22 cellular contexts compared by ENCODE assay signal in the genomic region with DNA sequence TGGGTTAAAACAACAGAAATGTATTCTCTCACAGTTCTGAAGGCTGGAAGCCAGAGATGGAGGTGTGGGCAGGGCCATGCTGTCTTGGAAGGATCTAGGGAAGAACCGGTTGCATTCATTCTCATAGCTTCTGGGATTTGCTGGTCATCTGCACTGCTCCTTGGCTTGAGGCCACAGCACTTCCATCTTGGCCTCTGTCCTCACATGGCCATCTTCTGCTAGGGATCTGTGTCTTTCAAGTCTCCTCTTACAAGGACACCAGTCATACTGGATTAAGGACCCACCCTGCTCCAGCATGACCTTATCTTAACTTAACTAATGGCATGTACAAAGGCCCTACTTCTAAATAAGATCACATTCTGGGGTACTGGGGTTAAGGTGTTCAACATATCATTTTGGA.
"Had no signal": no experiment of that assay in that cellular context is flagged by ENCODE, and none has a peak within 500 bp of the region (broad histone marks: within the 10 kb centered on the region; RNA-seq: fewer than 3 reads in every experiment).

No MANE protein-coding gene starts in this region.

- H3K27me3 Mint-ChIP-seq: activated naive CD8-positive, alpha-beta T cell had no signal

- H3K4me3 Mint-ChIP-seq: activated naive CD8-positive, alpha-beta T cell; activated T-cell treated with anti-CD3 and anti-CD28 coated beads, Interleukin-2, amount 50 U/mL, for 4 hours; stimulated activated naive B cell treated with anti-CD40 and anti-IgM and Interleukin-4, amounts not matched to agents 10 μg/mL and 1 μg/mL and 100 μg/mL, for 72 hours; T-helper 1 cell treated with Interleukin-12 subunit alpha and Interleukin-12 subunit beta and Interleukin-4 antibody, amounts not matched to agents 30 μg/mL and 1 μg/mL, for 36 hours had no signal

- H3K27me3 ChIP-seq: adrenal gland, ascending aorta, neutrophil, pancreas, right lobe of liver, testis, upper lobe of right lung had no signal

- H3K9me3 Mint-ChIP-seq: activated T-cell treated with anti-CD3 and anti-CD28 coated beads, Interleukin-2, amount 50 U/mL, for 4 hours; activated T-helper 2 cell treated with anti-CD3 and anti-CD28 coated beads, Interferon-gamma antibody, Interleukin-2, Interleukin-4, amounts not matched to agents 10 μg/mL and 5 μg/mL and 100 μg/mL, durations not matched to agents 14 hours and 24 hours and 36 hours; stimulated activated naive B cell treated with anti-CD40 and anti-IgM and Interleukin-4, amounts not matched to agents 10 μg/mL and 1 μg/mL and 100 μg/mL, for 72 hours; T-helper 1 cell treated with Interleukin-12 subunit alpha and Interleukin-12 subunit beta and Interleukin-4 antibody, amounts not matched to agents 30 μg/mL and 1 μg/mL, for 36 hours had no signal

- DNase-seq: activated CD4-positive, alpha-beta T cell treated with anti-CD3 and anti-CD28 coated beads for 4 hours; activated CD4-positive, alpha-beta T cell treated with anti-CD3 and anti-CD28 coated beads, Interleukin-2, amount 50 U/mL, for 48 hours; activated CD4-positive, CD25-positive, alpha-beta regulatory T cell; activated CD8-positive, alpha-beta memory T cell treated with anti-CD3 and anti-CD28 coated beads, Interleukin-2, amount 50 U/mL, for 48 hours; activated naive CD4-positive, alpha-beta T cell; activated T-cell treated with anti-CD3 and anti-CD28 coated beads, Interleukin-2, amount 50 U/mL, for 4 hours; kidney glomerular epithelial cell; pancreas; right lobe of liver; stimulated activated CD4-positive, alpha-beta T cell treated with anti-CD3 and anti-CD28 coated beads, Interleukin-2, amount 100 ng/mL, for 48 hours; stimulated activated CD8-positive, alpha-beta memory T cell treated with anti-CD3 and anti-CD28 coated beads, Interleukin-4, amount 100 ng/mL, for 48 hours; stimulated activated naive B cell treated with anti-CD40 and anti-IgM and Interleukin-4, amounts not matched to agents 10 μg/mL and 1 μg/mL and 100 μg/mL, for 72 hours; T1000; testis; upper lobe of right lung had no signal

- ATAC-seq: activated T-cell treated with anti-CD3 and anti-CD28 coated beads, Interleukin-2, amount 50 U/mL, for 4 hours; pancreas; stimulated activated naive B cell treated with anti-CD40 and anti-IgM and Interleukin-4, amounts not matched to agents 10 μg/mL and 1 μg/mL and 100 μg/mL, for 72 hours; upper lobe of right lung had no signal

- H3K9me3 ChIP-seq: adrenal gland, ascending aorta, neutrophil, pancreas, right lobe of liver, testis, upper lobe of right lung had no signal

- H3K4me1 ChIP-seq: adrenal gland, ascending aorta, pancreas, right lobe of liver, testis, upper lobe of right lung had no signal

- H3K27ac ChIP-seq: adrenal gland, ascending aorta, coronary artery, neutrophil, pancreas, right lobe of liver, testis, upper lobe of right lung had no signal

- H3K4me3 ChIP-seq: adrenal gland, ascending aorta, coronary artery, pancreas, right lobe of liver, testis, upper lobe of right lung had no signal

- H3K36me3 ChIP-seq: adrenal gland, ascending aorta, neutrophil, pancreas, right lobe of liver, upper lobe of right lung had no signal

- H3K27ac Mint-ChIP-seq: activated naive CD8-positive, alpha-beta T cell; activated T-helper 2 cell treated with anti-CD3 and anti-CD28 coated beads, Interferon-gamma antibody, Interleukin-2, Interleukin-4, amounts not matched to agents 10 μg/mL and 5 μg/mL and 100 μg/mL, durations not matched to agents 14 hours and 24 hours and 36 hours; stimulated activated naive B cell treated with anti-CD40 and anti-IgM and Interleukin-4, amounts not matched to agents 10 μg/mL and 1 μg/mL and 100 μg/mL, for 72 hours; T-helper 1 cell treated with Interleukin-12 subunit alpha and Interleukin-12 subunit beta and Interleukin-4 antibody, amounts not matched to agents 30 μg/mL and 1 μg/mL, for 36 hours had no signal

- H3K36me3 Mint-ChIP-seq: activated naive CD8-positive, alpha-beta T cell; stimulated activated naive B cell treated with anti-CD40 and anti-IgM and Interleukin-4, amounts not matched to agents 10 μg/mL and 1 μg/mL and 100 μg/mL, for 72 hours had no signal
